Comparison of ENCODE assay signal across 20 cellular contexts in genomic region chr5:32059779-32060178, GRCh38.
"Had no signal": no experiment of that assay in that cellular context is flagged by ENCODE, and none has a peak within 500 bp of the region (broad histone marks: within the 10 kb centered on the region; RNA-seq: fewer than 3 reads in every experiment).

No MANE protein-coding gene starts in this region.

- FAIRE-seq: urothelium cell line had no signal

- ATAC-seq: activated CD4-positive, alpha-beta T cell treated with anti-CD3 and anti-CD28 coated beads for 36 hours; activated CD8-positive, alpha-beta memory T cell treated with anti-CD3 and anti-CD28 coated beads, Interleukin-2, amount 10 ng/mL, durations not matched to agents 7 days and 5 days; stimulated activated memory B cell treated with anti-CD40 and anti-IgM and Interleukin-4, amounts not matched to agents 10 μg/mL and 1 μg/mL and 100 μg/mL, for 72 hours; WTC11 had no signal

- H3K4me3 ChIP-seq: left ventricle myocardium inferior, spleen, thyroid gland had no signal

- H3K27me3 ChIP-seq: brain microvascular endothelial cell, spleen, thyroid gland had no signal

- DNase-seq: activated CD4-positive, alpha-beta memory T cell treated with anti-CD3 and anti-CD28 coated beads for 36 hours; activated CD4-positive, alpha-beta T cell treated with anti-CD3 and anti-CD28 coated beads for 36 hours; activated CD8-positive, alpha-beta memory T cell treated with anti-CD3 and anti-CD28 coated beads, Interleukin-2, amount 10 ng/mL, durations not matched to agents 7 days and 5 days; activated naive CD4-positive, alpha-beta T cell; activated naive CD8-positive, alpha-beta T cell treated with anti-CD3 and anti-CD28 coated beads, Interleukin-2, amount 10 ng/mL, durations not matched to agents 7 days and 5 days; brain microvascular endothelial cell; effector CD8-positive, alpha-beta T cell; left ventricle myocardium inferior; occipital lobe; posterior cingulate gyrus; retina; spleen; stimulated activated CD4-positive, alpha-beta T cell treated with anti-CD3 and anti-CD28 coated beads, Interleukin-4, amount 100 ng/mL, for 4 hours; SW 1271; thyroid gland had no signal

- H3K4me1 ChIP-seq: spleen, thyroid gland had no signal

- H3K27ac ChIP-seq: brain microvascular endothelial cell, left ventricle myocardium inferior, spleen, thyroid gland had no signal

- H3K27ac Mint-ChIP-seq: activated CD4-positive, alpha-beta memory T cell treated with anti-CD3 and anti-CD28 coated beads for 36 hours; activated CD4-positive, alpha-beta T cell treated with anti-CD3 and anti-CD28 coated beads for 36 hours; activated CD8-positive, alpha-beta memory T cell treated with anti-CD3 and anti-CD28 coated beads, Interleukin-2, amount 10 ng/mL, durations not matched to agents 7 days and 5 days; activated naive CD8-positive, alpha-beta T cell treated with anti-CD3 and anti-CD28 coated beads, Interleukin-2, amount 10 ng/mL, durations not matched to agents 7 days and 5 days; dendritic cell treated with granulocyte-macrophage colony-stimulating factor and Interleukin-4, amounts not matched to agents 40 ng/mL and 50 ng/mL, for 4 days; memory B cell; stimulated activated memory B cell treated with anti-CD40 and anti-IgM and Interleukin-4, amounts not matched to agents 10 μg/mL and 1 μg/mL and 100 μg/mL, for 72 hours; WTC11 had no signal

- H3K9me3 ChIP-seq: left ventricle myocardium inferior, spleen, thyroid gland had no signal

- H3K36me3 ChIP-seq: brain microvascular endothelial cell, spleen, thyroid gland had no signal

- H3K36me3 Mint-ChIP-seq: activated CD4-positive, alpha-beta memory T cell treated with anti-CD3 and anti-CD28 coated beads for 36 hours; activated CD8-positive, alpha-beta memory T cell treated with anti-CD3 and anti-CD28 coated beads, Interleukin-2, amount 10 ng/mL, durations not matched to agents 7 days and 5 days; activated naive CD8-positive, alpha-beta T cell treated with anti-CD3 and anti-CD28 coated beads, Interleukin-2, amount 10 ng/mL, durations not matched to agents 7 days and 5 days; memory B cell; stimulated activated memory B cell treated with anti-CD40 and anti-IgM and Interleukin-4, amounts not matched to agents 10 μg/mL and 1 μg/mL and 100 μg/mL, for 72 hours had no signal

- H3K9me3 Mint-ChIP-seq: activated CD4-positive, alpha-beta memory T cell treated with anti-CD3 and anti-CD28 coated beads for 36 hours; activated naive CD8-positive, alpha-beta T cell treated with anti-CD3 and anti-CD28 coated beads, Interleukin-2, amount 10 ng/mL, durations not matched to agents 7 days and 5 days; dendritic cell treated with granulocyte-macrophage colony-stimulating factor and Interleukin-4, amounts not matched to agents 40 ng/mL and 50 ng/mL, for 4 days; memory B cell; stimulated activated memory B cell treated with anti-CD40 and anti-IgM and Interleukin-4, amounts not matched to agents 10 μg/mL and 1 μg/mL and 100 μg/mL, for 72 hours; WTC11 had no signal
